In the genomic region with DNA sequence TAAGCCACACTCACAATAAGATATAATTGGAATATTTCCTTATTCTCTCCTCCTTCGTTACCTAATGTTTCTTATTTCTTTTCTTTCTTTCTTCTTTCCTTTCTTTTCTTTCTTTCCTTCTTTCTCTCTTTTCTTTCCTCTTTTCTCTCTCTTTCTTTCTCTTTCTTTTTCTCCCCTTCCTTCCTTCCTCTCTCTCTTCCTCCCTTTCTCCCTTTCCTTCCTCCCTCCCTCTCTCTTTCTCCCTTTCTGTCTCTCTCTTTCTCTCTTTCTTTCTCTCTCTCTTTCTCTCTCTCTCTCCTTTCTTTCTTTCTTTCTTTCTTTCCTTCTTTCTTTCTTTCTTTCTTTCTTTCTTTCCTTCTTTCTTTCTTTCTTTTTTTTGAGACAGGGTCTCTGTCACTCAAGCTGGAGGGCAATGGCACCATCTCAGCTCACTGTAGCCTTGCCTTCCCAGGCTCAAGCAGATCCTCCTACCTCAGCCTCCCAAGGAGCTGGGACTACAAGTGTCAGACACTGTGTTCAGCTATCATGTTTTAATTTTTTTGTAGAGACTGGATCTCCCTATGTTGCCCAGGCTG, we compare ENCODE assay signal across 18 cellular contexts. TPM values are rescaled to one million over a fixed set of nuclear protein-coding genes. Genes with fewer than 3 reads are reported as not detected.
A peak's percentile ranks its signal among the peaks of the same experiment; 100 is the strongest.
DNase-seq lines count a peak whose midpoint lies in the region; ATAC-seq and TF ChIP-seq lines count a peak whose summit lies in the region.
"Had no signal": no experiment of that assay in that cellular context is flagged by ENCODE, and none has a peak within 500 bp of the region (broad histone marks: within the 10 kb centered on the region; RNA-seq: fewer than 3 reads in every experiment).

No MANE protein-coding gene starts in this region.

- ATAC-seq in stimulated activated naive B cell treated with anti-CD40 and anti-IgM and Interleukin-4, amounts not matched to agents 10 μg/mL and 1 μg/mL and 100 μg/mL, for 72 hours (replicated peaks) = no peak
- ATAC-seq: A549, HCT116, HepG2 had no signal

- H3K4me1 Mint-ChIP-seq in activated CD4-positive, alpha-beta T cell treated with anti-CD3 and anti-CD28 coated beads, Interleukin-2, amount 10 ng/mL, durations not matched to agents 7 days and 5 days = no peaks in the 10 kb centered on the region
- H3K4me1 Mint-ChIP-seq in HFFc6 (ENCODE audit: low read depth) (peaks cover 6% of the 10 kb centered on the region), chondrocyte (ENCODE audit: low read depth) (no peaks in the 10 kb centered on the region)
- H3K4me1 Mint-ChIP-seq in stimulated activated naive B cell treated with anti-CD40 and anti-IgM and Interleukin-4, amounts not matched to agents 10 μg/mL and 1 μg/mL and 100 μg/mL, for 72 hours = peaks cover 23 to 31% of the 10 kb centered on the region in 2 donors
- H3K4me1 Mint-ChIP-seq: CD4-positive, alpha-beta memory T cell had no signal

- H3K9me3 Mint-ChIP-seq in activated CD4-positive, alpha-beta T cell treated with anti-CD3 and anti-CD28 coated beads, Interleukin-2, amount 10 ng/mL, durations not matched to agents 7 days and 5 days = peaks cover 2% of the 10 kb centered on the region
- peaks cover 9% of the 10 kb centered on the region for H3K9me3 Mint-ChIP-seq in HFFc6
- peaks cover 19% of the 10 kb centered on the region for H3K9me3 Mint-ChIP-seq in chondrocyte (ENCODE audit: low read depth)
- H3K9me3 Mint-ChIP-seq in stimulated activated naive B cell treated with anti-CD40 and anti-IgM and Interleukin-4, amounts not matched to agents 10 μg/mL and 1 μg/mL and 100 μg/mL, for 72 hours = peaks cover 5 to 16% of the 10 kb centered on the region in 2 donors

- peaks cover 2% of the 10 kb centered on the region for H3K36me3 Mint-ChIP-seq in activated CD4-positive, alpha-beta T cell treated with anti-CD3 and anti-CD28 coated beads, Interleukin-2, amount 10 ng/mL, durations not matched to agents 7 days and 5 days (ENCODE audit: low read depth)
- peaks cover 1% of the 10 kb centered on the region for H3K36me3 Mint-ChIP-seq in HFFc6 (ENCODE audit: low read depth)
- peaks cover 2% of the 10 kb centered on the region for H3K36me3 Mint-ChIP-seq in chondrocyte (ENCODE audit: low read depth)
- peaks cover 0 to 8% of the 10 kb centered on the region in 2 donors for H3K36me3 Mint-ChIP-seq in stimulated activated naive B cell treated with anti-CD40 and anti-IgM and Interleukin-4, amounts not matched to agents 10 μg/mL and 1 μg/mL and 100 μg/mL, for 72 hours
- H3K36me3 Mint-ChIP-seq: CD14-positive monocyte; CD4-positive, alpha-beta memory T cell had no signal

- POLR2A ChIA-PET in activated CD4-positive, alpha-beta T cell treated with anti-CD3 and anti-CD28 coated beads, Interleukin-2, amount 10 ng/mL, durations not matched to agents 7 days and 5 days (lab: Charles Lee) = interaction anchor here (0.6 kb wide), 1 partner anchor 12 kb away, joined by 3 read pairs; no protein-coding TSS in a partner anchor

- no peak for DNase-seq in activated CD4-positive, alpha-beta T cell treated with anti-CD3 and anti-CD28 coated beads, Interleukin-2, amount 10 ng/mL, durations not matched to agents 7 days and 5 days
- no peak for DNase-seq in activated CD4-positive, alpha-beta T cell treated with anti-CD3 and anti-CD28 coated beads, Interleukin-2, amount 50 U/mL, for 4 hours
- DNase-seq in HFFc6 (no peak), chondrocyte (ENCODE audit: low spot score) (no peak), SKM-1 treated with dmso at 0.1 percent for 144 hours (lab: John Stamatoyannopoulos, UW; ENCODE audit: unreplicated experiment) (no peak), anterior cingulate cortex (lab: John Stamatoyannopoulos, UW) (no peak)
- no peak for DNase-seq in stimulated activated naive B cell treated with anti-CD40 and anti-IgM and Interleukin-4, amounts not matched to agents 10 μg/mL and 1 μg/mL and 100 μg/mL, for 72 hours
- DNase-seq: AML-193; CD4-positive, alpha-beta memory T cell; DMS153; DMS79; GDM1; GOT3; H7 had no signal

- peaks cover 51% of the 10 kb centered on the region for H3K27me3 Mint-ChIP-seq in activated CD4-positive, alpha-beta T cell treated with anti-CD3 and anti-CD28 coated beads, Interleukin-2, amount 10 ng/mL, durations not matched to agents 7 days and 5 days
- H3K27me3 Mint-ChIP-seq in HFFc6 (ENCODE audit: insufficient read depth) = peaks cover 26% of the 10 kb centered on the region
- H3K27me3 Mint-ChIP-seq in chondrocyte (ENCODE audit: low read depth) = no peaks in the 10 kb centered on the region
- H3K27me3 Mint-ChIP-seq in stimulated activated naive B cell treated with anti-CD40 and anti-IgM and Interleukin-4, amounts not matched to agents 10 μg/mL and 1 μg/mL and 100 μg/mL, for 72 hours = peaks cover 24 to 44% of the 10 kb centered on the region in 2 donors

- CTCF ChIA-PET in activated CD4-positive, alpha-beta T cell treated with anti-CD3 and anti-CD28 coated beads, Interleukin-2, amount 10 ng/mL, durations not matched to agents 7 days and 5 days (lab: Charles Lee) = no interaction called here

- H3K4me3 Mint-ChIP-seq in activated CD4-positive, alpha-beta T cell treated with anti-CD3 and anti-CD28 coated beads, Interleukin-2, amount 10 ng/mL, durations not matched to agents 7 days and 5 days = no peak overlapping the region
- H3K4me3 Mint-ChIP-seq in HFFc6 (no peak overlapping the region), chondrocyte (ENCODE audit: unreplicated experiment) (no peak overlapping the region)
- no peak overlapping the region for H3K4me3 Mint-ChIP-seq in stimulated activated naive B cell treated with anti-CD40 and anti-IgM and Interleukin-4, amounts not matched to agents 10 μg/mL and 1 μg/mL and 100 μg/mL, for 72 hours
- H3K4me3 Mint-ChIP-seq: CD14-positive monocyte; CD4-positive, alpha-beta memory T cell had no signal

- peak overlapping the region; percentile 61 for H3K27ac Mint-ChIP-seq in activated CD4-positive, alpha-beta T cell treated with anti-CD3 and anti-CD28 coated beads, Interleukin-2, amount 10 ng/mL, durations not matched to agents 7 days and 5 days
- H3K27ac Mint-ChIP-seq in HFFc6 (no peak overlapping the region), chondrocyte (ENCODE audit: unreplicated experiment) (no peak overlapping the region)
- peak overlapping the region; percentile 81 for H3K27ac Mint-ChIP-seq in stimulated activated naive B cell treated with anti-CD40 and anti-IgM and Interleukin-4, amounts not matched to agents 10 μg/mL and 1 μg/mL and 100 μg/mL, for 72 hours
- H3K27ac Mint-ChIP-seq: CD4-positive, alpha-beta memory T cell had no signal

- TF ChIP-seq CTCF in HFFc6 (IDR thresholded peaks at IDR 0.05) (peak; percentile 23; the same call in 1 of the 2 replicates), chondrocyte (IDR thresholded peaks at IDR 0.05) (peak; percentile 27)

RNA-seq across cellular contexts. Expression of gene PIAS1, which starts 19.3 kb away (rescaled TPM):
- total RNA-seq in activated CD4-positive, alpha-beta T cell treated with anti-CD3 and anti-CD28 coated beads, Interleukin-2, amount 10 ng/mL, durations not matched to agents 7 days and 5 days = 10 to 100 TPM; 41.7 to 53.3 TPM
- total RNA-seq in HFFc6 (2021; fragmentation: NEBNext Ultra II Directional; extraction: Animal tissue kit (Norgen Biotek cat#: 25700)) = 10 to 100 TPM; 23.7 to 31.8 (median 27.6) TPM
- 30.8 to 39.1 TPM (median 32.6 TPM) in 3 replicates for total RNA-seq in chondrocyte

Comparison
In these comparisons a context has a peak if more than half of its experiments do, and no peak if none do; other contexts are left out.
1. H3K27ac Mint-ChIP-seq: peak in activated CD4-positive, alpha-beta T cell treated with anti-CD3 and anti-CD28 coated beads, Interleukin-2, amount 10 ng/mL, durations not matched to agents 7 days and 5 days (single experiment) and stimulated activated naive B cell treated with anti-CD40 and anti-IgM and Interleukin-4, amounts not matched to agents 10 μg/mL and 1 μg/mL and 100 μg/mL, for 72 hours (single experiment); none in HFFc6 (single experiment) and chondrocyte (single experiment).